In genomic region chr5:41885286-41885685, GRCh38 we compare ENCODE assay signal across 27 cellular contexts.
"Had no signal": no experiment of that assay in that cellular context is flagged by ENCODE, and none has a peak within 500 bp of the region (broad histone marks: within the 10 kb centered on the region; RNA-seq: fewer than 3 reads in every experiment).

No MANE protein-coding gene starts in this region.

- H3K36me3 ChIP-seq: esophagus muscularis mucosa, heart left ventricle, pancreas, prostate gland, transverse colon had no signal

- H3K36me3 Mint-ChIP-seq: activated naive CD4-positive, alpha-beta T cell treated with anti-CD3 and anti-CD28 coated beads, Interleukin-2, amount 50 U/mL, for 24 hours; immature natural killer cell; mesothelial cell of epicardium; naive B cell had no signal

- H3K27ac Mint-ChIP-seq: activated B cell treated with CpG ODN at 0.5 μM for 24 hours; activated naive CD4-positive, alpha-beta T cell treated with anti-CD3 and anti-CD28 coated beads, Interleukin-2, amount 50 U/mL, for 24 hours; activated T-cell treated with anti-CD3 and anti-CD28 coated beads, Interleukin-2, amount 50 U/mL, for 24 hours; immature natural killer cell; mesothelial cell of epicardium; naive B cell; T-helper 17 cell had no signal

- H3K9me3 ChIP-seq: esophagus muscularis mucosa, heart left ventricle, pancreas, prostate gland, testis, transverse colon had no signal

- H3K4me3 Mint-ChIP-seq: activated B cell treated with CpG ODN at 0.5 μM for 24 hours; activated naive CD4-positive, alpha-beta T cell treated with anti-CD3 and anti-CD28 coated beads, Interleukin-2, amount 50 U/mL, for 24 hours; activated T-cell treated with anti-CD3 and anti-CD28 coated beads, Interleukin-2, amount 50 U/mL, for 24 hours; immature natural killer cell; mesothelial cell of epicardium; naive B cell; T-helper 17 cell had no signal

- ATAC-seq: foreskin keratinocyte; heart left ventricle; pancreas; sciatic nerve; stimulated activated naive CD8-positive, alpha-beta T cell treated with anti-CD3 and anti-CD28 coated beads, Interleukin-15, Interleukin-2, amounts not matched to agents 100 U/mL and 50 U/mL, for 24 hours; T-helper 17 cell had no signal

- H3K4me1 Mint-ChIP-seq: activated B cell treated with CpG ODN at 0.5 μM for 24 hours; activated naive CD4-positive, alpha-beta T cell treated with anti-CD3 and anti-CD28 coated beads, Interleukin-2, amount 50 U/mL, for 24 hours; immature natural killer cell; naive B cell had no signal

- H3K27ac ChIP-seq: esophagus muscularis mucosa, foreskin keratinocyte, heart left ventricle, pancreas, prostate gland, skin epidermis, testis, transverse colon had no signal

- H3K9me3 Mint-ChIP-seq: activated B cell treated with CpG ODN at 0.5 μM for 24 hours; activated naive CD4-positive, alpha-beta T cell treated with anti-CD3 and anti-CD28 coated beads, Interleukin-2, amount 50 U/mL, for 24 hours; activated T-cell treated with anti-CD3 and anti-CD28 coated beads, Interleukin-2, amount 50 U/mL, for 24 hours; naive B cell had no signal

- H3K4me1 ChIP-seq: esophagus muscularis mucosa, foreskin keratinocyte, heart left ventricle, pancreas, prostate gland, testis, transverse colon had no signal

- DNase-seq: activated B cell treated with CpG ODN at 0.5 μM for 24 hours; activated CD4-positive, alpha-beta T cell treated with anti-CD3 and anti-CD28 coated beads, Interleukin-2, amount 50 U/mL, for 1 hour; activated CD8-positive, alpha-beta memory T cell treated with anti-CD3 and anti-CD28 coated beads, Interleukin-2, amount 50 U/mL, for 48 hours; activated T-cell treated with anti-CD3 and anti-CD28 coated beads, Interleukin-2, amount 50 U/mL, for 24 hours; anterior cingulate cortex; dermis blood vessel endothelial cell; effector CD4-positive, alpha-beta T cell; foreskin keratinocyte; heart left ventricle; hypothalamus; immature natural killer cell; naive B cell; nucleus accumbens; pancreas; retina; stimulated activated CD4-positive, alpha-beta T cell treated with anti-CD3 and anti-CD28 coated beads, Interleukin-12 subunit alpha, Interleukin-12 subunit beta, amount 100 ng/mL, for 4 hours; stimulated activated CD4-positive, alpha-beta T cell treated with anti-CD3 and anti-CD28 coated beads, Interleukin-4, amount 100 ng/mL, for 1 hour; stimulated activated naive CD8-positive, alpha-beta T cell treated with anti-CD3 and anti-CD28 coated beads, Interleukin-15, Interleukin-2, amounts not matched to agents 100 U/mL and 50 U/mL, for 24 hours; T-helper 17 cell; testis; transverse colon had no signal

- H3K4me3 ChIP-seq: esophagus muscularis mucosa, heart left ventricle, pancreas, prostate gland, skin epidermis, testis, transverse colon had no signal

- H3K27me3 ChIP-seq: esophagus muscularis mucosa, foreskin keratinocyte, testis had no signal
